ENCODE assay signal across 1 cellular context in the genomic region with DNA sequence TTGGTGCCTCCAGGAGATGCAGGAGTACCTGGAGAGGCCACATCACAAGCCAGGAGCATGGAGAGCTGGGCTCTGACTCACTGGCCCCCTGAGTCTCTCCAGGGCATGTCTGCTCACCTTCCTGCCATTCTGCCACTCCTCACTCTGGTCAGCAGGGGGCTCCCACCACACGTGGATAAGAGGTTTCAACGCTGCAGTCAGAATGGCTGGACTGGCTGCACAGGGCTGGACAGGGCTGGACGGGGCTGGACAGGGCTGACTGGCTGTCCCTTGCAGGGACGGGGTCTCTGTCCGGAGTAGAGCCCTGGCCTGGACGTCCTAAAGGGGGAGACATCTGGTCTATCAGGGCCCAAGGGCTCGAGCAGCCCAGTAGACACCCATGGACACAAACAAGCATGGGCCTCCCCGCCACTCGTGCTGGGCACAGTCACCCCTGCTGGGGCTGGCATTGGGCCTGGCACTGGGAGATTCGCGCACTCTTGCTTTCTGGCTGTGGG.
A peak's percentile ranks its signal among the peaks of the same experiment; 100 is the strongest.
TF ChIP-seq lines count a peak whose summit lies in the region.

No MANE protein-coding gene starts in this region.

TF ChIP-seq in GM12878, 131 proteins besides CTCF, POLR2A, EP300 and RAD21 (continued from another document):
- TF ChIP-seq HDGF (IDR thresholded peaks at IDR 0.05), result no peak
- peak; percentile 42; the same call in 1 of the 2 replicates for TF ChIP-seq RB1 (IDR thresholded peaks at IDR 0.05; ENCODE audit: borderline replicate concordance)
- TF ChIP-seq SP1 (IDR thresholded peaks at IDR 0.05; ENCODE audit: low read depth, low read length), result peak; percentile 18
- no peak for TF ChIP-seq ZBED1 (IDR thresholded peaks at IDR 0.05; ENCODE audit: borderline replicate concordance)
- TF ChIP-seq CHD2 (IDR thresholded peaks at IDR 0.05; ENCODE audit: borderline replicate concordance, low read depth, low read length), result peak; percentile 11; the same call in 1 of the 2 replicates
- TF ChIP-seq ZNF24 (IDR thresholded peaks at IDR 0.05), result no peak
